8 cellular contexts compared by ENCODE assay signal in the genomic region with DNA sequence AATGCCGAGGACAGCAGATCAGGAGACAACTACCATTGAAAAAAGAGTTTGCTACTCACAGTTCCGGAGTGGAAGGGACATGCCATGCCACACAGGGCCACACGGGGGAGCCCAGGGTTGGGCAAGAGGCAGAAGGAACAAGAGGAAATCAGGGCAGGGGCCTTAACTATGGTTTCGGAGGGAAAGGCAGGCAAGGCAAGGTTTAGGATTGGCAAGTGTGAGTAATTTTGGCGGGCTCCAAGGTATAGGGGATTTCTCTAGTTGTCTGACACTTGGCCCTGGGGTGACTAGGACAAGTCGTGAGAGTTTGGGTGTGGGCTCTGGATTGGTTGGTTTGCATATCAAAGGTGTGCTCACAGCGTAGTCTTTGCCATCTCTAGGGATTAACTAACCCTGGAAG. TPM values are rescaled to one million over a fixed set of nuclear protein-coding genes. Genes with fewer than 3 reads are reported as not detected.
DNase-seq lines count a peak whose midpoint lies in the region; ATAC-seq, FAIRE-seq and TF ChIP-seq lines count a peak whose summit lies in the region.

No MANE protein-coding gene starts in this region.

- H3K36me3 ChIP-seq in astrocyte (ENCODE audit: insufficient read depth, low read length): no peaks in the 10 kb centered on the region

- peak; percentile 76 for TF ChIP-seq CTCF in astrocyte (IDR thresholded peaks at IDR 0.05; ENCODE audit: insufficient read depth, low read depth, low read length)

- H3K4me3 Mint-ChIP-seq in astrocyte (ENCODE audit: unreplicated experiment): no peak overlapping the region

- no peak overlapping the region for H3K4me2 ChIP-seq in astrocyte (ENCODE audit: low read length)

- no peaks in the 10 kb centered on the region for H3K4me1 ChIP-seq in astrocyte (ENCODE audit: insufficient read depth, low read length)

- peaks cover 4% of the 10 kb centered on the region for H3K27me3 Mint-ChIP-seq in astrocyte (ENCODE audit: low read depth, unreplicated experiment)

- H3K27ac ChIP-seq in astrocyte (ENCODE audit: low read depth, low read length): no peak overlapping the region

- no peaks in the 10 kb centered on the region for H4K20me1 ChIP-seq in astrocyte (ENCODE audit: insufficient read depth, low read length)

- no peaks in the 10 kb centered on the region for H3K79me2 ChIP-seq in astrocyte (ENCODE audit: insufficient read depth, low read length)

- H2AFZ ChIP-seq in astrocyte (ENCODE audit: low read depth, low read length): no peak overlapping the region

- no peak overlapping the region for H3K27ac Mint-ChIP-seq in astrocyte (ENCODE audit: unreplicated experiment)

- H3K9ac ChIP-seq in astrocyte (ENCODE audit: low read length): no peak overlapping the region

- no peaks in the 10 kb centered on the region for H3K36me3 Mint-ChIP-seq in astrocyte (ENCODE audit: low read depth, unreplicated experiment)

- peaks cover 5% of the 10 kb centered on the region for H3K4me1 Mint-ChIP-seq in astrocyte (ENCODE audit: low read depth, unreplicated experiment)

- peaks cover 3% of the 10 kb centered on the region for H3K27me3 ChIP-seq in astrocyte (ENCODE audit: insufficient read depth, low read length)

- ATAC-seq in HG02852 (IDR thresholded peaks at IDR 0.05; ENCODE audit: unreplicated experiment) (no peak), HG03457 (IDR thresholded peaks at IDR 0.05; ENCODE audit: unreplicated experiment) (no peak)

- H3K9me3 ChIP-seq in astrocyte (ENCODE audit: insufficient read depth, low read depth, low read length): no peaks in the 10 kb centered on the region

- DNase-seq in CMK (ENCODE audit: low read depth): peak; percentile 38
- DNase-seq in HuH-7.5 (ENCODE audit: low spot score): peak; percentile 57
- DNase-seq in T-helper 2 cell: peak in 4 of 5 experiments; percentile 21 to 58 (median 33)
- DNase-seq in astrocyte (ENCODE audit: low read depth): peak; percentile 7
- DNase-seq in inferior parietal cortex (ENCODE audit: extremely low spot score): peak; percentile 55
- DNase-seq in stimulated activated CD4-positive, alpha-beta T cell treated with anti-CD3 and anti-CD28 coated beads, Interleukin-4, amount 100 ng/mL, for 4 hours: peak; percentile 35 to 58

- no peak overlapping the region for H3K4me3 ChIP-seq in astrocyte (ENCODE audit: insufficient read depth, low read depth, low read length)

- H3K9me3 Mint-ChIP-seq in astrocyte (ENCODE audit: unreplicated experiment): no peaks in the 10 kb centered on the region

- no peak for FAIRE-seq in astrocyte (lab: Jason Lieb, UNC)

RNA-seq across cellular contexts. Expression of a gene that starts 27.0 kb away (rescaled TPM):
- 8.6 and 9.8 TPM in 2 replicates for total RNA-seq in astrocyte

RNA-seq across cellular contexts. Expression of a gene that starts 28.8 kb away (rescaled TPM):
- 0.30 TPM in 1 of 2 replicates, not detected in the other for total RNA-seq in astrocyte

Comparison
In these comparisons a context has a peak if more than half of its experiments do, and no peak if none do; other contexts are left out.
1. DNase-seq: peak in every context shown above with its lines; median percentile 57 in HuH-7.5; 55 in inferior parietal cortex; 46 in stimulated activated CD4-positive, alpha-beta T cell treated with anti-CD3 and anti-CD28 coated beads, Interleukin-4, amount 100 ng/mL, for 4 hours; 38 in CMK; 33 in T-helper 2 cell; 7 in astrocyte.